Comparison of ENCODE assay signal across 8 cellular contexts in genomic region chr11:41201156-41201555, GRCh38.
A peak's percentile ranks its signal among the peaks of the same experiment; 100 is the strongest.
DNase-seq lines count a peak whose midpoint lies in the region; ATAC-seq, FAIRE-seq and TF ChIP-seq lines count a peak whose summit lies in the region.

No MANE protein-coding gene starts in this region.

- H3K9ac ChIP-seq in astrocyte (ENCODE audit: low read length) = no peak overlapping the region
- no peak overlapping the region for H3K9ac ChIP-seq in mesendoderm (ENCODE audit: low read length)

- H3K36me3 Mint-ChIP-seq in astrocyte (ENCODE audit: low read depth, unreplicated experiment) = no peaks in the 10 kb centered on the region
- no peaks in the 10 kb centered on the region for H3K36me3 Mint-ChIP-seq in stimulated activated naive B cell treated with anti-CD40 and anti-IgM and Interleukin-4, amounts not matched to agents 10 μg/mL and 1 μg/mL and 100 μg/mL, for 72 hours

- no peak overlapping the region for H3K4ac ChIP-seq in mesendoderm (ENCODE audit: low read depth, low read length)

- H3K27me3 ChIP-seq in astrocyte (ENCODE audit: insufficient read depth, low read length) = no peaks in the 10 kb centered on the region
- H3K27me3 ChIP-seq in mesendoderm (ENCODE audit: insufficient read depth, low read length, poor library complexity) = no peaks in the 10 kb centered on the region

- no peaks in the 10 kb centered on the region for H3K27me3 Mint-ChIP-seq in astrocyte (ENCODE audit: low read depth, unreplicated experiment)
- H3K27me3 Mint-ChIP-seq in stimulated activated naive B cell treated with anti-CD40 and anti-IgM and Interleukin-4, amounts not matched to agents 10 μg/mL and 1 μg/mL and 100 μg/mL, for 72 hours = no peaks in the 10 kb centered on the region

- no peak overlapping the region for H3K56ac ChIP-seq in mesendoderm (ENCODE audit: low read length)

- H2AFZ ChIP-seq in astrocyte (ENCODE audit: low read depth, low read length) = no peak overlapping the region

- no peak overlapping the region for H2BK15ac ChIP-seq in mesendoderm (replicated peaks; ENCODE audit: low read depth)

- peak; percentile 39; the same call in 1 of the 2 replicates for TF ChIP-seq CTCF in GM12875 (IDR thresholded peaks at IDR 0.05; ENCODE audit: borderline replicate concordance, insufficient read depth, low read depth, low read length)
- TF ChIP-seq CTCF in astrocyte (IDR thresholded peaks at IDR 0.05; ENCODE audit: insufficient read depth, low read depth, low read length) = peak; percentile 70

- in situ Hi-C loops in ACHN (cut with HindIII; ENCODE audit: low pct_ligation_motif_present, low pct_unique_long_range_greater_than_20kb, low sequenced_read_pairs) = no loop called here

- no peak overlapping the region for H3K18ac ChIP-seq in mesendoderm (ENCODE audit: low read length)

- no peak overlapping the region for H3K27ac Mint-ChIP-seq in astrocyte (ENCODE audit: unreplicated experiment)
- no peak overlapping the region for H3K27ac Mint-ChIP-seq in stimulated activated naive B cell treated with anti-CD40 and anti-IgM and Interleukin-4, amounts not matched to agents 10 μg/mL and 1 μg/mL and 100 μg/mL, for 72 hours

- no peak overlapping the region for H2BK5ac ChIP-seq in mesendoderm (ENCODE audit: low read length)

- H3K4me1 ChIP-seq in astrocyte (ENCODE audit: insufficient read depth, low read length) (no peaks in the 10 kb centered on the region), mesendoderm (ENCODE audit: control insufficient read depth, low read depth, low read length) (no peaks in the 10 kb centered on the region)

- H3K27ac ChIP-seq in astrocyte (ENCODE audit: low read depth, low read length) (no peak overlapping the region), mesendoderm (ENCODE audit: low read depth, low read length) (no peak overlapping the region)

- no peak overlapping the region for H3K4me3 Mint-ChIP-seq in astrocyte (ENCODE audit: unreplicated experiment)
- H3K4me3 Mint-ChIP-seq in stimulated activated naive B cell treated with anti-CD40 and anti-IgM and Interleukin-4, amounts not matched to agents 10 μg/mL and 1 μg/mL and 100 μg/mL, for 72 hours = no peak overlapping the region

- no peak overlapping the region for H2AK5ac ChIP-seq in mesendoderm (ENCODE audit: low read length)

- no peak overlapping the region for H3K4me2 ChIP-seq in astrocyte (ENCODE audit: low read length)
- H3K4me2 ChIP-seq in mesendoderm (ENCODE audit: low read length) = no peak overlapping the region

- H3K36me3 ChIP-seq in astrocyte (ENCODE audit: insufficient read depth, low read length) (no peaks in the 10 kb centered on the region), mesendoderm (ENCODE audit: control insufficient read depth, insufficient read depth, low read length) (no peaks in the 10 kb centered on the region)

- H2BK120ac ChIP-seq in mesendoderm (ENCODE audit: low read depth, low read length) = no peak overlapping the region

- no peak overlapping the region for H4K8ac ChIP-seq in mesendoderm (ENCODE audit: low read depth, low read length)

- DNase-seq in ACHN = peak; percentile 40
- peak; percentile 41 for DNase-seq in NAMALWA (ENCODE audit: low spot score)
- DNase-seq in astrocyte (ENCODE audit: low read depth) = peak; percentile 14
- DNase-seq in mesendoderm = peak; percentile 74
- no peak for DNase-seq in stimulated activated naive B cell treated with anti-CD40 and anti-IgM and Interleukin-4, amounts not matched to agents 10 μg/mL and 1 μg/mL and 100 μg/mL, for 72 hours
- no peak for DNase-seq in T-helper 1 cell

- no peaks in the 10 kb centered on the region for H4K20me1 ChIP-seq in astrocyte (ENCODE audit: insufficient read depth, low read length)

- ATAC-seq in HG03442 (IDR thresholded peaks at IDR 0.05; ENCODE audit: unreplicated experiment) = no peak
- no peak for ATAC-seq in stimulated activated naive B cell treated with anti-CD40 and anti-IgM and Interleukin-4, amounts not matched to agents 10 μg/mL and 1 μg/mL and 100 μg/mL, for 72 hours (replicated peaks)

- H3K4me1 Mint-ChIP-seq in astrocyte (ENCODE audit: low read depth, unreplicated experiment) = peaks cover 6% of the 10 kb centered on the region
- no peaks in the 10 kb centered on the region for H3K4me1 Mint-ChIP-seq in stimulated activated naive B cell treated with anti-CD40 and anti-IgM and Interleukin-4, amounts not matched to agents 10 μg/mL and 1 μg/mL and 100 μg/mL, for 72 hours

- H3K23ac ChIP-seq in mesendoderm (ENCODE audit: low read length) = no peak overlapping the region

- no CpG with 5 or more reads among the region's 5 CpGs for WGBS in mesendoderm (ENCODE audit: extremely low coverage, insufficient coverage, low lambda C conversion rate)

- no peaks in the 10 kb centered on the region for H3K9me3 ChIP-seq in astrocyte (ENCODE audit: insufficient read depth, low read depth, low read length)

- no peaks in the 10 kb centered on the region for H3K79me1 ChIP-seq in mesendoderm (ENCODE audit: low read length)

- H4K5ac ChIP-seq in mesendoderm (ENCODE audit: low read length) = no peak overlapping the region

- no peaks in the 10 kb centered on the region for H3K9me3 Mint-ChIP-seq in astrocyte (ENCODE audit: unreplicated experiment)
- H3K9me3 Mint-ChIP-seq in stimulated activated naive B cell treated with anti-CD40 and anti-IgM and Interleukin-4, amounts not matched to agents 10 μg/mL and 1 μg/mL and 100 μg/mL, for 72 hours = no peaks in the 10 kb centered on the region

- no peak for FAIRE-seq in astrocyte (lab: Jason Lieb, UNC)

- no peaks in the 10 kb centered on the region for H3K79me2 ChIP-seq in astrocyte (ENCODE audit: insufficient read depth, low read length)
- H3K79me2 ChIP-seq in mesendoderm (ENCODE audit: control insufficient read depth, insufficient read depth, low read length) = no peaks in the 10 kb centered on the region

- H3K4me3 ChIP-seq in GM12875 (ENCODE audit: low read depth, low read length) (no peak overlapping the region), astrocyte (ENCODE audit: insufficient read depth, low read depth, low read length) (no peak overlapping the region), mesendoderm (ENCODE audit: low read length) (no peak overlapping the region)

Comparison
In these comparisons a context has a peak if more than half of its experiments do, and no peak if none do; other contexts are left out.
1. DNase-seq: peak in ACHN (single experiment), NAMALWA (single experiment), astrocyte (single experiment) and mesendoderm (single experiment); none in stimulated activated naive B cell treated with anti-CD40 and anti-IgM and Interleukin-4, amounts not matched to agents 10 μg/mL and 1 μg/mL and 100 μg/mL, for 72 hours (single experiment) and T-helper 1 cell (0 of 5).